1 cellular context compared by ENCODE assay signal in genomic region chr22:19723165-19723989, GRCh38.
TF ChIP-seq lines count a peak whose summit lies in the region.

TSS of gene GP1BB (plus strand) at chr22:19723539. CDS start at chr22:19723570, 31 bp downstream.

TF ChIP-seq in K562, 482 proteins besides CTCF, POLR2A, EP300 and RAD21 (continued from another document and continues in another):
- no peak for TF ChIP-seq SNRNP70 (optimal IDR thresholded peaks at IDR 0.05; ENCODE audit: low read depth, low read length)
- TF ChIP-seq KLF1 (tag; IDR thresholded peaks at IDR 0.05), result peak; percentile 100
- no peak for TF ChIP-seq NR4A1 (CRISPR knock-in tag; IDR thresholded peaks at IDR 0.05)
- peak; percentile 96 for TF ChIP-seq NR4A1 (tag; IDR thresholded peaks at IDR 0.05)
- TF ChIP-seq RB1 (IDR thresholded peaks at IDR 0.05; ENCODE audit: low read depth), result peak; percentile 100
- TF ChIP-seq ZBTB26 (CRISPR knock-in tag; IDR thresholded peaks at IDR 0.05), result no peak
- peak; percentile 100 for TF ChIP-seq EGR1 (conservative IDR thresholded peaks at IDR 0.05)
- TF ChIP-seq ZBTB12 (CRISPR knock-in tag; IDR thresholded peaks at IDR 0.05), result no peak
- TF ChIP-seq PRDM10 (IDR thresholded peaks at IDR 0.05; ENCODE audit: partially characterized antibody), result peak; percentile 78
- no peak for TF ChIP-seq BCL6 (CRISPR knock-in tag; IDR thresholded peaks at IDR 0.05)
- no peak for TF ChIP-seq MTA2 (IDR thresholded peaks at IDR 0.05; ENCODE audit: low read depth)
- no peak for TF ChIP-seq ATF3 (IDR thresholded peaks at IDR 0.05)
- TF ChIP-seq ATF3 (CRISPR knock-in tag; conservative IDR thresholded peaks at IDR 0.05), result peak; percentile 98
- TF ChIP-seq SMAD3 (CRISPR knock-in tag; conservative IDR thresholded peaks at IDR 0.05), result no peak
- no peak for TF ChIP-seq TEAD4 (IDR thresholded peaks at IDR 0.05; ENCODE audit: low read length)
- TF ChIP-seq TEAD4 (CRISPR knock-in tag; IDR thresholded peaks at IDR 0.05; ENCODE audit: borderline replicate concordance), result no peak
- TF ChIP-seq ZNF445 (CRISPR knock-in tag; IDR thresholded peaks at IDR 0.05; ENCODE audit: low read depth), result no peak
- TF ChIP-seq YY1 (IDR thresholded peaks at IDR 0.05; ENCODE audit: borderline replicate concordance in 1 of 3, control insufficient read depth in 1 of 3, extremely low read depth in 1 of 3, insufficient read depth in 3 of 3, insufficient read length in 1 of 3, insufficient replicate concordance in 2 of 3, low read depth in 1 of 3, low read length in 2 of 3), result peak in 1 of 3 experiments; percentile 94
- TF ChIP-seq PRPF4 (IDR thresholded peaks at IDR 0.05; ENCODE audit: insufficient read depth, low read depth, low read length, poor library complexity, severe bottlenecking), result no peak
- TF ChIP-seq TAF15 (IDR thresholded peaks at IDR 0.05; ENCODE audit: low read depth, low read length), result peak; percentile 87
- no peak for TF ChIP-seq ZNF12 (CRISPR knock-in tag; IDR thresholded peaks at IDR 0.05)
- no peak for TF ChIP-seq ELF1 (tag; IDR thresholded peaks at IDR 0.05)
- TF ChIP-seq ZNF280B (CRISPR knock-in tag; IDR thresholded peaks at IDR 0.05), result no peak
- TF ChIP-seq EP400 (IDR thresholded peaks at IDR 0.05), result no peak
- TF ChIP-seq RREB1 (CRISPR knock-in tag; IDR thresholded peaks at IDR 0.05), result no peak
- no peak for TF ChIP-seq TARDBP (IDR thresholded peaks at IDR 0.05)
- TF ChIP-seq ZZZ3 (IDR thresholded peaks at IDR 0.05), result no peak
- TF ChIP-seq NBN (IDR thresholded peaks at IDR 0.05; ENCODE audit: low read depth), result no peak
- TF ChIP-seq CBX3 (IDR thresholded peaks at IDR 0.05; ENCODE audit: borderline replicate concordance in 1 of 2, low read length in 2 of 2), result no peak
- TF ChIP-seq U2AF2 (optimal IDR thresholded peaks at IDR 0.05; ENCODE audit: low read depth, low read length), result no peak
- no peak for TF ChIP-seq ZNF318 (IDR thresholded peaks at IDR 0.05; ENCODE audit: borderline replicate concordance in 1 of 2, low read depth in 1 of 2)
- TF ChIP-seq SAFB (IDR thresholded peaks at IDR 0.05; ENCODE audit: borderline replicate concordance, low read depth, low read length), result no peak
- TF ChIP-seq CREB3L1 (IDR thresholded peaks at IDR 0.05; ENCODE audit: borderline replicate concordance, low read depth), result no peak
- 0 out of 2 replicates have a peak, but pooled peaks have one; percentile 10 for TF ChIP-seq PYGO2 (tag; IDR thresholded peaks at IDR 0.05)
